ENCODE assay signal across 18 cellular contexts in the genomic region with DNA sequence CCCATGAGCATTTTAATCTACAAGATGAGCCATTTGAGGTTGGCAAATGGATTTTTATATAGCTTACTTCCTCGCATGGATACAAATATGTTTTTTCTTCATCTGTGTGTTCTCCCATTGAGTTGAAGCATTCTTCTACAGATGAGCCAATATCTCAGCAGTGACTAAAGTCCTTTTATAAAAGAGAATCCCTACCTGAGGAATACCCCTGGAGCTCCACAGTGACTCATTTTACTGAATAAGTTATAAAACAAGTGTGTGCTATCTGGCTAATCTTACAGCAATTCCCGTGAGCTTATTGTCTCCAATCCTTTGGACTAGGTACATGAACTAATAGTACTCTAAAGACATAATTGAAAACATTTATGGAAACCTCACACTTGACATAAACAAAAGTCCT.
"Had no signal": no experiment of that assay in that cellular context is flagged by ENCODE, and none has a peak within 500 bp of the region (broad histone marks: within the 10 kb centered on the region; RNA-seq: fewer than 3 reads in every experiment).

No MANE protein-coding gene starts in this region.

- H3K27ac ChIP-seq: colonic mucosa, heart left ventricle, neutrophil, thoracic aorta, transverse colon had no signal

- DNase-seq: colonic mucosa; dermis blood vessel endothelial cell; heart left ventricle; islet precursor cell; left colon; left ventricle myocardium superior; mesendoderm; naive B cell; nephron progenitor cell; stimulated activated CD4-positive, alpha-beta T cell treated with anti-CD3 and anti-CD28 coated beads, Interleukin-2, amount 100 ng/mL, for 24 hours; stimulated activated CD4-positive, alpha-beta T cell treated with anti-CD3 and anti-CD28 coated beads, Interleukin-4, amount 100 ng/mL, for 4 hours; stimulated activated naive B cell treated with anti-CD40 and anti-IgM and Interleukin-4, amounts not matched to agents 10 μg/mL and 1 μg/mL and 100 μg/mL, for 72 hours; stimulated activated naive CD8-positive, alpha-beta T cell treated with anti-CD3 and anti-CD28 coated beads, Interleukin-15, amount 100 ng/mL, for 72 hours; transverse colon had no signal

- H3K4me1 ChIP-seq: colonic mucosa, heart left ventricle, transverse colon had no signal

- H3K4me3 ChIP-seq: colonic mucosa, heart left ventricle, lung, thoracic aorta, transverse colon had no signal

- H3K36me3 ChIP-seq: colonic mucosa, heart left ventricle, neutrophil, thoracic aorta, transverse colon had no signal

- ATAC-seq: heart left ventricle; left colon; left ventricle myocardium superior; sciatic nerve; stimulated activated naive B cell treated with anti-CD40 and anti-IgM and Interleukin-4, amounts not matched to agents 10 μg/mL and 1 μg/mL and 100 μg/mL, for 72 hours; stimulated activated naive CD8-positive, alpha-beta T cell treated with anti-CD3 and anti-CD28 coated beads, Interleukin-15, amount 100 ng/mL, for 72 hours had no signal

- H3K9me3 ChIP-seq: colonic mucosa, heart left ventricle, neutrophil, thoracic aorta, transverse colon had no signal

- H3K27me3 ChIP-seq: colonic mucosa, heart left ventricle, neutrophil, transverse colon had no signal
